In genomic region chr12:46221255-46222128, GRCh38 we compare ENCODE assay signal across 9 cellular contexts. TPM values are rescaled to one million over a fixed set of nuclear protein-coding genes. Genes with fewer than 3 reads are reported as not detected.
DNase-seq lines count a peak whose midpoint lies in the region; ATAC-seq, FAIRE-seq and TF ChIP-seq lines count a peak whose summit lies in the region.
"Had no signal": no experiment of that assay in that cellular context is flagged by ENCODE, and none has a peak within 500 bp of the region (broad histone marks: within the 10 kb centered on the region; RNA-seq: fewer than 3 reads in every experiment).

No MANE protein-coding gene starts in this region.

- H3K27me3 ChIP-seq in upper lobe of left lung: no peaks in the 10 kb centered on the region

- TF ChIP-seq EP300 in upper lobe of left lung (IDR thresholded peaks at IDR 0.05): no peak

- DNase-seq in activated naive CD4-positive, alpha-beta T cell treated with anti-CD3 and anti-CD28 coated beads for 36 hours: no peak
- no peak for DNase-seq in activated naive CD4-positive, alpha-beta T cell (lab: John Stamatoyannopoulos, UW)
- DNase-seq in activated B cell treated with CpG ODN at 0.5 μM for 24 hours: no peak
- DNase-seq in fibroblast of pulmonary artery (ENCODE audit: low read depth): peak; percentile 77
- no peak for DNase-seq in stimulated activated naive B cell treated with anti-CD40 and anti-IgM and Interleukin-4, amounts not matched to agents 10 μg/mL and 1 μg/mL and 100 μg/mL, for 72 hours
- no peak for DNase-seq in RCC 7860 (ENCODE audit: low spot score)
- no peak for DNase-seq in UCSD-AML1 (lab: John Stamatoyannopoulos, UW; ENCODE audit: unreplicated experiment)
- no peak for DNase-seq in upper lobe of left lung

- H3K4me1 ChIP-seq in upper lobe of left lung: peaks cover 6 to 26% (median 17%) of the 10 kb centered on the region in 4 donors

- no peak overlapping the region for H3K27ac ChIP-seq in upper lobe of left lung
- H3K27ac ChIP-seq: C4-2B had no signal

- H3K27ac Mint-ChIP-seq in activated naive CD4-positive, alpha-beta T cell treated with anti-CD3 and anti-CD28 coated beads for 36 hours: peak overlapping the region; percentile 100
- peak overlapping the region; percentile 80 for H3K27ac Mint-ChIP-seq in activated B cell treated with CpG ODN at 0.5 μM for 24 hours
- H3K27ac Mint-ChIP-seq in stimulated activated naive B cell treated with anti-CD40 and anti-IgM and Interleukin-4, amounts not matched to agents 10 μg/mL and 1 μg/mL and 100 μg/mL, for 72 hours: peak overlapping the region; percentile 93

- POLR2A ChIA-PET in activated B cell treated with CpG ODN at 0.5 μM for 24 hours (lab: Charles Lee): interaction anchor here (0.6 to 1.5 kb wide), 6 partner anchors 12 to 164 kb away, joined by 3 to 5 read pairs (median 3); partner anchors contain the start of gene SLC38A1

- TF ChIP-seq CTCF in activated B cell treated with CpG ODN at 0.5 μM for 24 hours (IDR thresholded peaks at IDR 0.05) (no peak), fibroblast of pulmonary artery (IDR thresholded peaks at IDR 0.05; ENCODE audit: low read length, missing control alignments) (no peak), upper lobe of left lung (IDR thresholded peaks at IDR 0.05) (no peak)

- no peaks in the 10 kb centered on the region for H3K9me3 Mint-ChIP-seq in activated naive CD4-positive, alpha-beta T cell treated with anti-CD3 and anti-CD28 coated beads for 36 hours
- no peaks in the 10 kb centered on the region for H3K9me3 Mint-ChIP-seq in activated B cell treated with CpG ODN at 0.5 μM for 24 hours
- peaks cover 4% of the 10 kb centered on the region in 2 donors for H3K9me3 Mint-ChIP-seq in stimulated activated naive B cell treated with anti-CD40 and anti-IgM and Interleukin-4, amounts not matched to agents 10 μg/mL and 1 μg/mL and 100 μg/mL, for 72 hours

- TF ChIP-seq POLR2A in upper lobe of left lung (IDR thresholded peaks at IDR 0.05): no peak

- peaks cover 56% of the 10 kb centered on the region for H3K36me3 Mint-ChIP-seq in activated naive CD4-positive, alpha-beta T cell treated with anti-CD3 and anti-CD28 coated beads for 36 hours (ENCODE audit: low read depth)
- H3K36me3 Mint-ChIP-seq in activated B cell treated with CpG ODN at 0.5 μM for 24 hours (ENCODE audit: low read depth): peaks cover 91% of the 10 kb centered on the region
- peaks cover 66 to 78% of the 10 kb centered on the region in 2 donors for H3K36me3 Mint-ChIP-seq in stimulated activated naive B cell treated with anti-CD40 and anti-IgM and Interleukin-4, amounts not matched to agents 10 μg/mL and 1 μg/mL and 100 μg/mL, for 72 hours

- FAIRE-seq in RCC 7860 (lab: Jason Lieb, UNC): no peak

- CTCF ChIA-PET in activated naive CD4-positive, alpha-beta T cell treated with anti-CD3 and anti-CD28 coated beads for 36 hours (lab: Charles Lee): no interaction called here
- CTCF ChIA-PET in activated B cell treated with CpG ODN at 0.5 μM for 24 hours (lab: Charles Lee): interaction anchor here (1.0 to 1.2 kb wide), 2 partner anchors 13 to 148 kb away, joined by 3 to 4 read pairs; no protein-coding TSS in a partner anchor

- no peaks in the 10 kb centered on the region for H3K27me3 Mint-ChIP-seq in activated naive CD4-positive, alpha-beta T cell treated with anti-CD3 and anti-CD28 coated beads for 36 hours (ENCODE audit: low read depth)
- H3K27me3 Mint-ChIP-seq in activated B cell treated with CpG ODN at 0.5 μM for 24 hours: no peaks in the 10 kb centered on the region
- H3K27me3 Mint-ChIP-seq in stimulated activated naive B cell treated with anti-CD40 and anti-IgM and Interleukin-4, amounts not matched to agents 10 μg/mL and 1 μg/mL and 100 μg/mL, for 72 hours: no peaks in the 10 kb centered on the region

- H3K36me3 ChIP-seq in upper lobe of left lung: peaks cover 0 to 3% (median 0%) of the 10 kb centered on the region in 4 donors

- H3K4me3 ChIP-seq in fibroblast of pulmonary artery (replicated peaks; ENCODE audit: low read depth, low read length) (no peak overlapping the region), upper lobe of left lung (no peak overlapping the region)

- 66 to 68% methylated on average over 4 of the region's 4 CpGs for WGBS in upper lobe of left lung, 2 donors

- peaks cover 88% of the 10 kb centered on the region for H3K4me1 Mint-ChIP-seq in activated naive CD4-positive, alpha-beta T cell treated with anti-CD3 and anti-CD28 coated beads for 36 hours (ENCODE audit: low read depth)
- peaks cover 96% of the 10 kb centered on the region for H3K4me1 Mint-ChIP-seq in activated B cell treated with CpG ODN at 0.5 μM for 24 hours
- H3K4me1 Mint-ChIP-seq in stimulated activated naive B cell treated with anti-CD40 and anti-IgM and Interleukin-4, amounts not matched to agents 10 μg/mL and 1 μg/mL and 100 μg/mL, for 72 hours: peaks cover 53 to 92% of the 10 kb centered on the region in 2 donors

- intact Hi-C loops in activated naive CD4-positive, alpha-beta T cell treated with anti-CD3 and anti-CD28 coated beads for 36 hours (cut with micrococcal nuclease): no loop called here
- intact Hi-C loops in activated B cell treated with CpG ODN at 0.5 μM for 24 hours (cut with micrococcal nuclease): loop anchor here (2.0 kb wide), 1 partner anchor 15 kb away; no protein-coding TSS in a partner anchor

- ATAC-seq in activated B cell treated with CpG ODN at 0.5 μM for 24 hours (ENCODE audit: low read depth) (no peak), upper lobe of left lung (ENCODE audit: low FRiP score in 2 of 2) (no peak)
- no peak for ATAC-seq in stimulated activated naive B cell treated with anti-CD40 and anti-IgM and Interleukin-4, amounts not matched to agents 10 μg/mL and 1 μg/mL and 100 μg/mL, for 72 hours (replicated peaks)

- no peak overlapping the region for H3K4me3 Mint-ChIP-seq in activated naive CD4-positive, alpha-beta T cell treated with anti-CD3 and anti-CD28 coated beads for 36 hours
- H3K4me3 Mint-ChIP-seq in activated B cell treated with CpG ODN at 0.5 μM for 24 hours: peak overlapping the region; percentile 8
- H3K4me3 Mint-ChIP-seq in stimulated activated naive B cell treated with anti-CD40 and anti-IgM and Interleukin-4, amounts not matched to agents 10 μg/mL and 1 μg/mL and 100 μg/mL, for 72 hours: peak overlapping the region; percentile 11

- H3K9me3 ChIP-seq in upper lobe of left lung: no peaks in the 10 kb centered on the region

RNA-seq across cellular contexts. Expression of gene SLC38A1, which starts 47.4 kb away (rescaled TPM):
- 100 to 1,000 TPM; 105 to 110 TPM for total RNA-seq in activated naive CD4-positive, alpha-beta T cell treated with anti-CD3 and anti-CD28 coated beads for 36 hours
- 283 and 314 TPM in 2 replicates for total RNA-seq in activated B cell treated with CpG ODN at 0.5 μM for 24 hours
- total RNA-seq in upper lobe of left lung: 10 to 100 TPM; 12.7 to 75.7 (median 49.9) TPM
